In genomic region chr18:55415258-55415871, GRCh38 we compare ENCODE assay signal across 8 cellular contexts.
DNase-seq lines count a peak whose midpoint lies in the region; ATAC-seq, FAIRE-seq and TF ChIP-seq lines count a peak whose summit lies in the region.

No MANE protein-coding gene starts in this region.

- peaks cover 24% of the 10 kb centered on the region for H3K4me1 Mint-ChIP-seq in neural progenitor cell

- H3K79me2 ChIP-seq in OCI-LY3 (ENCODE audit: low read length) (peaks cover 100% of the 10 kb centered on the region), neural progenitor cell (ENCODE audit: low read depth) (peaks cover 100% of the 10 kb centered on the region)

- peaks cover 22% of the 10 kb centered on the region for H3F3A ChIP-seq in neural progenitor cell (ENCODE audit: low read depth)

- no peak overlapping the region for H2AFZ ChIP-seq in OCI-LY3 (ENCODE audit: low read depth, low read length)
- no peak overlapping the region for H2AFZ ChIP-seq in neural progenitor cell (replicated peaks)

- no peak for TF ChIP-seq EP300 in stomach (IDR thresholded peaks at IDR 0.05)

- H3K36me3 ChIP-seq in OCI-LY3 (replicated peaks; ENCODE audit: low read depth, low read length) (peaks cover 26% of the 10 kb centered on the region), esophagus squamous epithelium (no peaks in the 10 kb centered on the region), neural progenitor cell (no peaks in the 10 kb centered on the region), stomach (no peaks in the 10 kb centered on the region)

- H3K4me3 ChIP-seq in OCI-LY3 (ENCODE audit: low read length): no peak overlapping the region
- no peak overlapping the region for H3K4me3 ChIP-seq in esophagus squamous epithelium
- H3K4me3 ChIP-seq in neural progenitor cell: no peak overlapping the region
- no peak overlapping the region for H3K4me3 ChIP-seq in stomach

- TF ChIP-seq CTCF in D721Med (IDR thresholded peaks at IDR 0.05; ENCODE audit: insufficient read depth, missing control alignments) (peak; percentile 86), OCI-LY3 (IDR thresholded peaks at IDR 0.05; ENCODE audit: low read depth, low read length) (peak; percentile 100), esophagus squamous epithelium (IDR thresholded peaks at IDR 0.05) (peak; percentile 69 to 90 (median 86)), neural progenitor cell (IDR thresholded peaks at IDR 0.05) (peak; percentile 100), stomach (IDR thresholded peaks at IDR 0.05) (peak in 5 of 7 experiments; percentile 61 to 87 (median 77))

- peak overlapping the region; percentile 91 for H3K4me2 ChIP-seq in OCI-LY3 (ENCODE audit: low read length)
- no peak overlapping the region for H3K4me2 ChIP-seq in neural progenitor cell

- peaks cover 84% of the 10 kb centered on the region for H3K4me1 ChIP-seq in OCI-LY3 (ENCODE audit: low read length)
- H3K4me1 ChIP-seq in esophagus squamous epithelium: peaks cover 0 to 57% (median 3%) of the 10 kb centered on the region in 3 donors
- peaks cover 43% of the 10 kb centered on the region for H3K4me1 ChIP-seq in neural progenitor cell
- H3K4me1 ChIP-seq in stomach: peaks cover 0 to 12% (median 4%) of the 10 kb centered on the region in 4 donors

- H3K9me3 ChIP-seq in OCI-LY3 (ENCODE audit: insufficient read depth, low read length) (no peaks in the 10 kb centered on the region), esophagus squamous epithelium (no peaks in the 10 kb centered on the region), neural progenitor cell (ENCODE audit: low read depth) (no peaks in the 10 kb centered on the region), stomach (no peaks in the 10 kb centered on the region)

- H3K4me3 Mint-ChIP-seq in neural progenitor cell: no peak overlapping the region

- no peaks in the 10 kb centered on the region for H3K27me3 Mint-ChIP-seq in neural progenitor cell (ENCODE audit: insufficient read depth, low read depth)

- H3K9ac ChIP-seq in OCI-LY3 (ENCODE audit: low read length): no peak overlapping the region
- H3K9ac ChIP-seq in neural progenitor cell: no peak overlapping the region

- H3K9me3 Mint-ChIP-seq in neural progenitor cell: peaks cover 3% of the 10 kb centered on the region

- WGBS in esophagus squamous epithelium, 2 donors: 16 to 19% methylated on average over 6 of the region's 6 CpGs
- WGBS in stomach, 5 donors: 18 to 25% (median 23%) methylated on average over 6 of the region's 6 CpGs

- peak; percentile 92 for ATAC-seq in GM21423 (IDR thresholded peaks at IDR 0.05; ENCODE audit: unreplicated experiment)

- H3K36me3 Mint-ChIP-seq in neural progenitor cell: peaks cover 8% of the 10 kb centered on the region

- no peak for FAIRE-seq in D721Med (lab: Jason Lieb, UNC)

- intact Hi-C loops in esophagus squamous epithelium (cut with DNase I) (loop anchor here (10.0 kb wide), 2 partner anchors 179 to 369 kb away; no protein-coding TSS in a partner anchor), stomach (cut with DNase I; ENCODE audit: low total_unique reads) (loop anchor here (5.0 to 10.0 kb wide), 2 partner anchors 172 to 1159 kb away; partner anchors contain the start of gene TCF4)

- DNase-seq in D721Med (ENCODE audit: insufficient read length, low spot score) (no peak), HUDEP-2 (lab: John Stamatoyannopoulos, UW; ENCODE audit: unreplicated experiment in 76 of 76) (peak in 73 of 76 experiments; percentile 0 to 89 (median 61)), activated T-cell treated with anti-CD3 and anti-CD28 coated beads for 4 hours (peak; percentile 51), esophagus squamous epithelium (lab: John Stamatoyannopoulos, UW) (peak; percentile 4), neural progenitor cell (ENCODE audit: low spot score) (peak; percentile 90), stomach (peak; percentile 86)

- H3K27me3 ChIP-seq in OCI-LY3 (ENCODE audit: low read depth, low read length): no peaks in the 10 kb centered on the region
- no peaks in the 10 kb centered on the region for H3K27me3 ChIP-seq in esophagus squamous epithelium
- no peaks in the 10 kb centered on the region for H3K27me3 ChIP-seq in neural progenitor cell
- no peaks in the 10 kb centered on the region for H3K27me3 ChIP-seq in stomach

- H3K27ac ChIP-seq in OCI-LY3 (ENCODE audit: low read length) (no peak overlapping the region), esophagus squamous epithelium (peak overlapping the region in 1 of 4 donors; percentile 27), neural progenitor cell (no peak overlapping the region), stomach (no peak overlapping the region)

- H3K27ac Mint-ChIP-seq in neural progenitor cell: peak overlapping the region; percentile 28

- TF ChIP-seq POLR2A in esophagus squamous epithelium (IDR thresholded peaks at IDR 0.05) (no peak), stomach (IDR thresholded peaks at IDR 0.05) (no peak)

- peaks cover 100% of the 10 kb centered on the region for H4K20me1 ChIP-seq in OCI-LY3 (ENCODE audit: insufficient read depth, low read length)
- peaks cover 75% of the 10 kb centered on the region for H4K20me1 ChIP-seq in neural progenitor cell (ENCODE audit: low read depth)
